In genomic region chr10:95755511-95756004, GRCh38 we compare ENCODE assay signal across 8 cellular contexts. TPM values are rescaled to one million over a fixed set of nuclear protein-coding genes. Genes with fewer than 3 reads are reported as not detected.
A peak's percentile ranks its signal among the peaks of the same experiment; 100 is the strongest.
DNase-seq lines count a peak whose midpoint lies in the region; ATAC-seq and TF ChIP-seq lines count a peak whose summit lies in the region.

No MANE protein-coding gene starts in this region.

- in situ Hi-C loops in IMR-90 (cut with MboI; ENCODE audit: low sequenced_read_pairs): no loop called here

- peak; percentile 26 for ATAC-seq in GM19467 (IDR thresholded peaks at IDR 0.05; ENCODE audit: unreplicated experiment)
- no peak for ATAC-seq in IMR-90 (ENCODE audit: low read depth)
- ATAC-seq in aorta (ENCODE audit: low FRiP score): peak; percentile 62

- no peak overlapping the region for H4K91ac ChIP-seq in IMR-90 (ENCODE audit: insufficient read depth, low read depth, low read length)

- H3K4me2 ChIP-seq in IMR-90 (ENCODE audit: low read depth, low read length): peak overlapping the region; percentile 79

- no peak for TF ChIP-seq RAD21 in IMR-90 (IDR thresholded peaks at IDR 0.05; ENCODE audit: low read length)

- no TSS peak for BruUV-seq in IMR-90 (replicated peaks; lab: Mats Ljungman, UMichigan)

- no peak overlapping the region for H2AFZ ChIP-seq in IMR-90 (replicated peaks; ENCODE audit: low read length, poor library complexity)

- H3K27me3 ChIP-seq in IMR-90 (ENCODE audit: control insufficient read depth, insufficient read depth, low read length) (no peaks in the 10 kb centered on the region), mononuclear cell (ENCODE audit: insufficient read depth, low read length) (no peaks in the 10 kb centered on the region), aorta (ENCODE audit: control insufficient read depth in 1 of 2, insufficient read depth in 2 of 2, low read length in 1 of 2) (no peaks in the 10 kb centered on the region)

- H2AK5ac ChIP-seq in IMR-90 (ENCODE audit: low read depth, low read length): no peak overlapping the region

- DNase-seq in IMR-90 (no peak), dermis blood vessel endothelial cell (peak; percentile 81), aorta (peak in 1 of 2 donors; percentile 73), foreskin fibroblast (no peak), cerebellar nuclear complex (lab: John Stamatoyannopoulos, UW) (no peak)
- no peak for DNase-seq in stimulated activated naive CD4-positive, alpha-beta T cell treated with Interleukin-2 at 50 U/mL for 16 hours (lab: John Stamatoyannopoulos, UW)

- H3K4ac ChIP-seq in IMR-90 (ENCODE audit: low read depth, low read length): no peak overlapping the region

- no peaks in the 10 kb centered on the region for H3K9me1 ChIP-seq in IMR-90 (ENCODE audit: insufficient read depth, low read length)

- TF ChIP-seq CTCF in IMR-90 (conservative IDR thresholded peaks at IDR 0.05; ENCODE audit: low read depth, low read length): no peak
- TF ChIP-seq CTCF in foreskin fibroblast (IDR thresholded peaks at IDR 0.05; ENCODE audit: low read depth, low read length): no peak

- no peak overlapping the region for H3K14ac ChIP-seq in IMR-90 (replicated peaks; ENCODE audit: low read depth, low read length)

- POLR2A ChIA-PET in IMR-90 (lab: Charles Lee; ENCODE audit: unreplicated experiment): no interaction called here

- no peak for TF ChIP-seq POLR2A in IMR-90 (IDR thresholded peaks at IDR 0.05; ENCODE audit: low read depth, low read length)

- H3K36me3 ChIP-seq in IMR-90 (ENCODE audit: control insufficient read depth, insufficient read depth, low read length): no peaks in the 10 kb centered on the region
- no peaks in the 10 kb centered on the region for H3K36me3 ChIP-seq in aorta (ENCODE audit: control insufficient read depth in 1 of 2, insufficient read depth in 2 of 2, low read length in 1 of 2)

- H3K56ac ChIP-seq in IMR-90 (ENCODE audit: extremely low read depth, insufficient read depth, low read length): no peak overlapping the region

- H2AK9ac ChIP-seq in IMR-90 (replicated peaks; ENCODE audit: low read depth, low read length, poor library complexity): no peak overlapping the region

- H3K18ac ChIP-seq in IMR-90 (ENCODE audit: low read depth, low read length): no peak overlapping the region; the same call in 1 of the 2 replicates

- no peak overlapping the region for H2BK120ac ChIP-seq in IMR-90 (ENCODE audit: low read depth, low read length)

- no peak overlapping the region; the same call in 1 of the 2 replicates for H4K5ac ChIP-seq in IMR-90 (ENCODE audit: low read depth, low read length)

- no peak overlapping the region for H4K8ac ChIP-seq in IMR-90 (ENCODE audit: low read depth in 2 of 2, low read length in 2 of 2)

- WGBS in IMR-90 (ENCODE audit: extremely low coverage in 2 of 2, insufficient read length in 1 of 2), 2 experiments: 0% methylated on average over 1 of the region's 8 CpGs; no CpG with 5 or more reads in 1 of the 2 experiments
- WGBS in aorta, 2 donors: 24 to 35% methylated on average over 8 of the region's 8 CpGs

- intact Hi-C loops in IMR-90 (cut with micrococcal nuclease) (loop anchor here (1.0 kb wide), 1 partner anchor 61 kb away; no protein-coding TSS in a partner anchor), aorta (cut with DNase I) (loop anchor here in 1 of 2 donors (5.0 kb wide), 2 partner anchors 37 to 82 kb away; no protein-coding TSS in a partner anchor)

- no peak overlapping the region for H2BK20ac ChIP-seq in IMR-90 (ENCODE audit: low read depth, low read length)

- dilution Hi-C loops in IMR-90 (cut with HindIII; ENCODE audit: low sequenced_read_pairs, unreplicated experiment): no loop called here

- H3K4me3 ChIP-seq in IMR-90 (ENCODE audit: insufficient read depth, low read depth, low read length) (no peak overlapping the region), mononuclear cell (ENCODE audit: low read length) (peak overlapping the region; percentile 49), aorta (ENCODE audit: low read length in 2 of 2) (peak overlapping the region; percentile 49 to 78), foreskin fibroblast (ENCODE audit: low read depth in 1 of 2, low read length in 2 of 2) (peak overlapping the region in 1 of 2 donors; percentile 22)

- H2BK15ac ChIP-seq in IMR-90 (ENCODE audit: low read depth, low read length): no peak overlapping the region

- CTCF ChIA-PET in IMR-90 (lab: Yijun Ruan, JAX): interaction anchor here (0.8 kb wide), 1 partner anchor 62 kb away, joined by 3 read pairs; the partner anchor contains the start of gene TCTN3

- H3K27ac ChIP-seq in IMR-90 (ENCODE audit: insufficient read depth, low read length) (no peak overlapping the region), aorta (ENCODE audit: low read depth in 1 of 2, low read length in 2 of 2) (peak overlapping the region; percentile 15 to 21)

- no peaks in the 10 kb centered on the region for H3K79me1 ChIP-seq in IMR-90 (ENCODE audit: low read depth in 1 of 2, low read length in 2 of 2)

- H3K23ac ChIP-seq in IMR-90 (ENCODE audit: low read depth, low read length): no peak overlapping the region

- no peaks in the 10 kb centered on the region for H4K20me1 ChIP-seq in IMR-90 (ENCODE audit: insufficient read depth, low read length)

- no peak overlapping the region for H3K9ac ChIP-seq in IMR-90 (ENCODE audit: low read depth, low read length)

- H3K9me3 ChIP-seq in IMR-90 (ENCODE audit: control insufficient read depth, insufficient read depth, low read length): no peaks in the 10 kb centered on the region
- no peaks in the 10 kb centered on the region for H3K9me3 ChIP-seq in mononuclear cell (ENCODE audit: low read depth, low read length)
- H3K9me3 ChIP-seq in aorta (ENCODE audit: control insufficient read depth, low read length): no peaks in the 10 kb centered on the region

- H3K4me1 ChIP-seq in IMR-90 (ENCODE audit: control insufficient read depth, insufficient read depth, low read length): peaks cover 4% of the 10 kb centered on the region; the same call in 1 of the 2 replicates
- peaks cover 57% of the 10 kb centered on the region for H3K4me1 ChIP-seq in mononuclear cell (ENCODE audit: insufficient read depth, low read length)
- peaks cover 2 to 5% of the 10 kb centered on the region in 2 donors for H3K4me1 ChIP-seq in aorta (ENCODE audit: control insufficient read depth in 1 of 2, insufficient read depth in 2 of 2, low read length in 2 of 2)

- H2BK5ac ChIP-seq in IMR-90 (ENCODE audit: low read depth, low read length, poor library complexity, severe bottlenecking): no peak overlapping the region

TF ChIP-seq in IMR-90, 13 proteins besides CTCF, POLR2A, EP300 and RAD21:
- no peak for TF ChIP-seq NFE2L2 (IDR thresholded peaks at IDR 0.05; ENCODE audit: low read depth, low read length)
TF ChIP-seq in IMR-90: peak in this region for 0.

RNA-seq across cellular contexts. Expression of gene ENTPD1, which starts 0.4 kb away (rescaled TPM):
- under 0.01 TPM in 1 of 2 replicates, not detected in the other for total RNA-seq in IMR-90 (2012; rRNA removed)
- polyA plus RNA-seq in IMR-90 (2012; rRNA removed): not detected in 2 replicates
- not detected in 2 replicates for polyA plus RNA-seq in IMR-90 (2012; cell fraction: cytosol; rRNA removed)
- polyA plus RNA-seq in IMR-90 (2012; cell fraction: nucleus; rRNA removed; ENCODE audit: low replicate concordance): 0.09 TPM in 1 of 2 replicates, not detected in the other
- 32.2 and 54.4 TPM in 2 replicates for total RNA-seq in dermis blood vessel endothelial cell
- 30.1 TPM for total RNA-seq in mononuclear cell
- total RNA-seq in aorta: 100 to 1,000 TPM in 1 of 2 donors, 10 to 100 TPM in 1; 77.8 to 110 TPM
- 10 to 100 TPM; 18.2 to 22.2 TPM for polyA plus RNA-seq in aorta

Comparison
In these comparisons a context has a peak if more than half of its experiments do, and no peak if none do; other contexts are left out.
1. RNA of gene ENTPD1, which starts 0.4 kb away (total RNA-seq): 77.8 to 110 TPM in aorta, 32.2 to 54.4 TPM in dermis blood vessel endothelial cell and 30.1 TPM in mononuclear cell (single experiment); under 0.01 TPM in IMR-90; every median in the first group is over 10 times any median in the second.